ENCODE assay signal across 8 cellular contexts in the genomic region with DNA sequence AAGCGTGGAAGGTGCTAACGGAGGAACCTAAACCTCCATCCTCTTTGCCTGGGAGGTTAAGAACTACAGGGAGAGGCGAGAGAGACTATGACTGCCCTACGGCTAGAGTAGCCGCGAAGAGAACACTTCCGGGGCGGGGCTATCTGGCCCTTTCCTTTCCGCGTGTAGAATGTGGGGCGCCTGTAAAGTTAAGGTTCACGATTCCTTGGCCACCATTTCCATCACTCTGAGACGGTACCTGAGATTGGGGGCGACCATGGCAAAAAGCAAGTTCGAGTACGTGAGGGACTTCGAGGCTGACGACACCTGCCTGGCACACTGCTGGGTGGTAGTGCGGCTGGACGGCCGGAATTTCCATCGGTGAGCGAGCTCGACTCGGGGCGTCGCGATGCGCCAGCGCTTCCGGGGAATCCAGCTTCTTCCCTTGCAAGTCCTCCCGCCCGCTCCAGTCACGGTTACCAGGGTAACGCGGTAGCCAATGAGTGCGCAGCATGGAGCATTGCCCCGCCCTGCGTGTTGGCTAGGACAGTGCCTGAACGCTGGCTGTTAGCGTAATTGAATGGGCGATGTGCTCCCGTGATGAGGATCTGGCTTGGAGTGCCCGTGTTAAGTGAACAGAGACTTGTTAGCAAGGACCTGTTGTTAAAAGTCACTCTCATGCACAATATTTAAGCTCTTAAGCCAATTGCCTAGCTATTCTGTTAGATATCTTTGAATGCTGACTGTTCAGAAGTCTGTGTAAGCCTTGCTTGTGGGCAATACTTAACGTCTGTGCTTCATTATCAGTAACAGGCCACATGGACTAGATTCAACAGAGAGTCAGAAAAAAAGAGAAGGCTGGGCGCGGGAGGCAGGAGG. TPM values are rescaled to one million over a fixed set of nuclear protein-coding genes. Genes with fewer than 3 reads are reported as not detected.
DNase-seq lines count a peak whose midpoint lies in the region; ATAC-seq lines count a peak whose summit lies in the region.

THG1L (plus strand) TSS at position 149 of the 858 bp plus-strand sequence; CDS start at position 170, 21 bp downstream.

- H3K4me2 ChIP-seq in BLaER1: peak within 1 kb of the TSS; percentile 70

- H3K36me3 Mint-ChIP-seq in activated CD4-positive, alpha-beta T cell treated with anti-CD3 and anti-CD28 coated beads, Interleukin-2, amount 10 ng/mL, durations not matched to agents 7 days and 5 days (ENCODE audit: low read depth): peaks cover 10% of the 10 kb centered on the region

- H3K9me3 ChIP-seq in BLaER1: no peaks in the 10 kb centered on the region

- peak within 1 kb of the TSS; percentile 89 for H3K27ac Mint-ChIP-seq in activated CD4-positive, alpha-beta T cell treated with anti-CD3 and anti-CD28 coated beads, Interleukin-2, amount 10 ng/mL, durations not matched to agents 7 days and 5 days

- CTCF ChIA-PET in activated CD4-positive, alpha-beta T cell treated with anti-CD3 and anti-CD28 coated beads, Interleukin-2, amount 10 ng/mL, durations not matched to agents 7 days and 5 days (lab: Charles Lee): interaction anchor here (0.6 to 3.2 kb wide), 8 partner anchors 9 to 413 kb away, joined by 3 to 25 read pairs (median 3); partner anchors contain the start of gene LSM11

- POLR2A ChIA-PET in activated CD4-positive, alpha-beta T cell treated with anti-CD3 and anti-CD28 coated beads, Interleukin-2, amount 10 ng/mL, durations not matched to agents 7 days and 5 days (lab: Charles Lee): no interaction called here

- H3K9ac ChIP-seq in BLaER1: peak within 1 kb of the TSS; percentile 74

- ATAC-seq in GM19328 (IDR thresholded peaks at IDR 0.05; ENCODE audit: unreplicated experiment) (peak; percentile 94), HG03520 (IDR thresholded peaks at IDR 0.05; ENCODE audit: unreplicated experiment) (peak; percentile 92)

- peaks cover 6% of the 10 kb centered on the region; the same call in 1 of the 2 replicates for H3K36me3 ChIP-seq in BLaER1

- H3K4me3 ChIP-seq in BLaER1: peak within 1 kb of the TSS; percentile 76

- peak within 1 kb of the TSS; percentile 83 for H3K4me3 Mint-ChIP-seq in activated CD4-positive, alpha-beta T cell treated with anti-CD3 and anti-CD28 coated beads, Interleukin-2, amount 10 ng/mL, durations not matched to agents 7 days and 5 days

- no peaks in the 10 kb centered on the region for H3K27me3 ChIP-seq in BLaER1

- DNase-seq in NCI-H69 (lab: John Stamatoyannopoulos, UW): peak; percentile 99
- DNase-seq in activated CD4-positive, alpha-beta T cell treated with anti-CD3 and anti-CD28 coated beads, Interleukin-2, amount 10 ng/mL, durations not matched to agents 7 days and 5 days: peak; percentile 99
- DNase-seq in cortex of kidney (lab: John Stamatoyannopoulos, UW): peak; percentile 23
- peak; percentile 100 for DNase-seq in left kidney (ENCODE audit: low read depth, low spot score)
- DNase-seq in stimulated activated CD4-positive, alpha-beta T cell treated with anti-CD3 and anti-CD28 coated beads, Interleukin-2, amount 100 ng/mL, for 24 hours: peak; percentile 99

- H4K20me1 ChIP-seq in BLaER1: no peaks in the 10 kb centered on the region

- H3K27ac ChIP-seq in BLaER1: peak within 1 kb of the TSS; percentile 73

- peaks cover 20% of the 10 kb centered on the region for H3K4me1 Mint-ChIP-seq in activated CD4-positive, alpha-beta T cell treated with anti-CD3 and anti-CD28 coated beads, Interleukin-2, amount 10 ng/mL, durations not matched to agents 7 days and 5 days

- peaks cover 17% of the 10 kb centered on the region; the same call in 1 of the 2 replicates for H3K4me1 ChIP-seq in BLaER1

- no peaks in the 10 kb centered on the region for H3K9me3 Mint-ChIP-seq in activated CD4-positive, alpha-beta T cell treated with anti-CD3 and anti-CD28 coated beads, Interleukin-2, amount 10 ng/mL, durations not matched to agents 7 days and 5 days

- H3K27me3 Mint-ChIP-seq in activated CD4-positive, alpha-beta T cell treated with anti-CD3 and anti-CD28 coated beads, Interleukin-2, amount 10 ng/mL, durations not matched to agents 7 days and 5 days: no peaks in the 10 kb centered on the region

RNA-seq across cellular contexts. Expression of gene THG1L, which starts in this region (rescaled TPM):
- total RNA-seq in activated CD4-positive, alpha-beta T cell treated with anti-CD3 and anti-CD28 coated beads, Interleukin-2, amount 10 ng/mL, durations not matched to agents 7 days and 5 days: 10 to 100 TPM; 10.8 to 13.9 TPM

Comparison
In these comparisons a context has a peak if more than half of its experiments do, and no peak if none do; other contexts are left out.
1. Peak in every context shown above with its lines: DNase-seq, ATAC-seq, H3K4me3 ChIP-seq and H3K27ac ChIP-seq.
2. DNase-seq: peak in every context shown above with its lines; median percentile 100 in left kidney; 99 in NCI-H69; 99 in activated CD4-positive, alpha-beta T cell treated with anti-CD3 and anti-CD28 coated beads, Interleukin-2, amount 10 ng/mL, durations not matched to agents 7 days and 5 days; 99 in stimulated activated CD4-positive, alpha-beta T cell treated with anti-CD3 and anti-CD28 coated beads, Interleukin-2, amount 100 ng/mL, for 24 hours; 23 in cortex of kidney.